ENCODE assay signal across 9 cellular contexts in genomic region chr2:21422050-21422449, GRCh38.
DNase-seq lines count a peak whose midpoint lies in the region; ATAC-seq and TF ChIP-seq lines count a peak whose summit lies in the region.
"Had no signal": no experiment of that assay in that cellular context is flagged by ENCODE, and none has a peak within 500 bp of the region (broad histone marks: within the 10 kb centered on the region; RNA-seq: fewer than 3 reads in every experiment).

No MANE protein-coding gene starts in this region.

- intact Hi-C loops in adrenal gland (cut with DNase I) = no loop called here

- H2AFZ ChIP-seq in KMS-11 (ENCODE audit: low read depth) = no peak overlapping the region

- H3K9me3 ChIP-seq in adrenal gland (replicated peaks in 1 of 3) = no peaks in the 10 kb centered on the region

- TF ChIP-seq CTCF in KMS-11 (conservative IDR thresholded peaks at IDR 0.05; ENCODE audit: low read depth, low read length) (peak; percentile 53), adrenal gland (IDR thresholded peaks at IDR 0.05) (peak in 1 of 6 experiments; percentile 17)

- H4K20me1 ChIP-seq in KMS-11 (ENCODE audit: insufficient read depth) = no peaks in the 10 kb centered on the region

- no peak overlapping the region for H3K27ac ChIP-seq in KMS-11
- no peak overlapping the region for H3K27ac ChIP-seq in adrenal gland
- H3K27ac ChIP-seq: epithelial cell of prostate had no signal

- WGBS in adrenal gland, 4 donors = 51 to 58% (median 54%) methylated on average over 2 of the region's 2 CpGs

- H3K27me3 ChIP-seq in KMS-11 (ENCODE audit: insufficient read depth, low read depth) = no peaks in the 10 kb centered on the region
- H3K27me3 ChIP-seq in adrenal gland = no peaks in the 10 kb centered on the region

- DNase-seq in DMS 273 (lab: John Stamatoyannopoulos, UW; ENCODE audit: unreplicated experiment) = peak; percentile 74
- peak in 4 of 7 donors; percentile 13 to 28 (median 16) for DNase-seq in adrenal gland
- peak; percentile 16 for DNase-seq in pons (ENCODE audit: low spot score)
- no peak for DNase-seq in T-helper 9 cell
- DNase-seq in amniotic stem cell (lab: John Stamatoyannopoulos, UW) = no peak

- H3K9ac ChIP-seq in KMS-11 = no peak overlapping the region

- H3K4me3 ChIP-seq in KMS-11 (IDR thresholded peaks at IDR 0.05; ENCODE audit: insufficient read depth, low read depth, low read length) = no peak overlapping the region
- no peak overlapping the region for H3K4me3 ChIP-seq in adrenal gland

- no peak overlapping the region for H3K4me2 ChIP-seq in KMS-11

- TF ChIP-seq POLR2A in adrenal gland (IDR thresholded peaks at IDR 0.05) = no peak

- ATAC-seq in GM18519 (IDR thresholded peaks at IDR 0.05; ENCODE audit: low FRiP score, unreplicated experiment) (peak; percentile 80), HG02840 (IDR thresholded peaks at IDR 0.05; ENCODE audit: low FRiP score, unreplicated experiment) (no peak)

- H3K36me3 ChIP-seq in KMS-11 (ENCODE audit: insufficient read depth) (no peaks in the 10 kb centered on the region), adrenal gland (replicated peaks in 1 of 2) (no peaks in the 10 kb centered on the region)

- H3K4me1 ChIP-seq in KMS-11 (ENCODE audit: low read depth, poor library complexity, severe bottlenecking) = no peaks in the 10 kb centered on the region
- no peaks in the 10 kb centered on the region for H3K4me1 ChIP-seq in adrenal gland (replicated peaks in 1 of 2)

- no peaks in the 10 kb centered on the region for H3K79me2 ChIP-seq in KMS-11 (ENCODE audit: insufficient read depth, low read depth)

Comparison
In these comparisons a context has a peak if more than half of its experiments do, and no peak if none do; other contexts are left out.
1. DNase-seq: peak in DMS 273 (single experiment), adrenal gland (4 of 7) and pons (single experiment); none in T-helper 9 cell (single experiment) and amniotic stem cell (single experiment).